8 cellular contexts compared by ENCODE assay signal in the genomic region with DNA sequence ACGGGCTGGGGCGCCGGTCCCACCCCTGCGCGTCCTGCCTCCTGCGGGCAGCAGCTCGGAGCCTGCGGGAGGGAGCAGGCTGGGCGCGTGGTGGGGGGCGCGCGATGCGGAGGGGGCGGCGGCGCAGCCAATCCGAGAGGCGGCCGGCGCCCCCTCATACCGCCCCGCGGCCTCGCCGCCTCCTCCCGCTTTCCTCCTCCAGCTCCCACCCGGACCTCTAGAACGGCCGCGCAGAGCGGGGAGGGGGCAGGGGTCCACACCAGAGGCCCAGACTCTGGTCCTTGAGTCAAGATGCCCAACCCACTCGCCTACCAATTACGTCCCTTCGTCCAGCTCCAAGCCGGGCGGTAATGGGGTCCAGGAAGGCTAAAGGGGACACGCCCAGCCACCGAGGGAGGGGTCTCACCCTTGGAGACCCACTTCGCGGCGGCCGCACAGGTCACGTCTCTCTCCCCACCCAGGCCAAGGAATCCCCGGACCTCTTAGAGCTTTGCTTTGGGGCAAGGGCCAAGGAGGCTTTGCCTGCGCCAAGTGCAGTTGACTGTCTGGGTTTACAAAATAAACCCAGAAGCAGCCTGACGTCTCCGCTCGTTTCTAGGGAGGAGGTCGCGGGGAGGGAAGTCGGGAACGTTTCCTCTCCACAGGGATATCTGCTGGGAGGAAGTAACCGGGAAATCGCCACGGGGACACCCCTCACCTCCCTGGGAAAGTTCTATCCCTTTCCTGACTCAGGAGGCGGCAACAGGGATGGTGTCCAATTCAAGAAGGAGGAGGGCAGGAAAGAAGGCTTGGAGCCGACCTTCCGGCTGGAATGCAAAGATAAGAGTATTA. TPM values are rescaled to one million over a fixed set of nuclear protein-coding genes. Genes with fewer than 3 reads are reported as not detected.
DNase-seq lines count a peak whose midpoint lies in the region; ATAC-seq and TF ChIP-seq lines count a peak whose summit lies in the region.

A gene with protein sequence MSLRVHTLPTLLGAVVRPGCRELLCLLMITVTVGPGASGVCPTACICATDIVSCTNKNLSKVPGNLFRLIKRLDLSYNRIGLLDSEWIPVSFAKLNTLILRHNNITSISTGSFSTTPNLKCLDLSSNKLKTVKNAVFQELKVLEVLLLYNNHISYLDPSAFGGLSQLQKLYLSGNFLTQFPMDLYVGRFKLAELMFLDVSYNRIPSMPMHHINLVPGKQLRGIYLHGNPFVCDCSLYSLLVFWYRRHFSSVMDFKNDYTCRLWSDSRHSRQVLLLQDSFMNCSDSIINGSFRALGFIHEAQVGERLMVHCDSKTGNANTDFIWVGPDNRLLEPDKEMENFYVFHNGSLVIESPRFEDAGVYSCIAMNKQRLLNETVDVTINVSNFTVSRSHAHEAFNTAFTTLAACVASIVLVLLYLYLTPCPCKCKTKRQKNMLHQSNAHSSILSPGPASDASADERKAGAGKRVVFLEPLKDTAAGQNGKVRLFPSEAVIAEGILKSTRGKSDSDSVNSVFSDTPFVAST (minus strand): TSS at position 66 of the 831 bp plus-strand sequence. CDS start 957 bp downstream, outside the sequence.

- no peak for TF ChIP-seq CTCF in epithelial cell of proximal tubule (conservative IDR thresholded peaks at IDR 0.05; ENCODE audit: low read depth, low read length)
- TF ChIP-seq CTCF in mucosa of descending colon (IDR thresholded peaks at IDR 0.05) = no peak

- peak within 1 kb of the TSS in 6 of 11 experiments; percentile 26 to 73 (median 60); a peak in 10 of 22 replicates for H3K27ac ChIP-seq in BLaER1 treated with 17β-estradiol and CSF1 and Interleukin-3, amounts not matched to agents 10 nM and 100 nM

- peak within 1 kb of the TSS; percentile 80 for H3K27ac Mint-ChIP-seq in activated CD8-positive, alpha-beta memory T cell treated with anti-CD3 and anti-CD28 coated beads, Interleukin-2, amount 10 ng/mL, durations not matched to agents 7 days and 5 days
- peak within 1 kb of the TSS; percentile 99 for H3K27ac Mint-ChIP-seq in stimulated activated naive CD8-positive, alpha-beta T cell treated with anti-CD3 and anti-CD28 coated beads, Interleukin-15, Interleukin-2, amounts not matched to agents 100 ng/mL and 50 ng/mL, for 24 hours

- H3K27me3 Mint-ChIP-seq in activated CD8-positive, alpha-beta memory T cell treated with anti-CD3 and anti-CD28 coated beads, Interleukin-2, amount 10 ng/mL, durations not matched to agents 7 days and 5 days = no peaks in the 10 kb centered on the region
- H3K27me3 Mint-ChIP-seq in stimulated activated naive CD8-positive, alpha-beta T cell treated with anti-CD3 and anti-CD28 coated beads, Interleukin-15, Interleukin-2, amounts not matched to agents 100 ng/mL and 50 ng/mL, for 24 hours = no peaks in the 10 kb centered on the region

- H3K4me1 ChIP-seq in BLaER1 treated with 17β-estradiol and CSF1 and Interleukin-3, amounts not matched to agents 10 nM and 100 nM = peaks cover 16 to 44% (median 25%) of the 10 kb centered on the region in 10 experiments
- H3K4me1 ChIP-seq in mucosa of descending colon (ENCODE audit: low read depth) = no peaks in the 10 kb centered on the region

- no peaks in the 10 kb centered on the region for H3K9me3 Mint-ChIP-seq in activated CD8-positive, alpha-beta memory T cell treated with anti-CD3 and anti-CD28 coated beads, Interleukin-2, amount 10 ng/mL, durations not matched to agents 7 days and 5 days (ENCODE audit: low read depth)
- H3K9me3 Mint-ChIP-seq in stimulated activated naive CD8-positive, alpha-beta T cell treated with anti-CD3 and anti-CD28 coated beads, Interleukin-15, Interleukin-2, amounts not matched to agents 100 ng/mL and 50 ng/mL, for 24 hours = no peaks in the 10 kb centered on the region

- H4K20me1 ChIP-seq in BLaER1 treated with 17β-estradiol and CSF1 and Interleukin-3, amounts not matched to agents 10 nM and 100 nM = peaks cover 0 to 4% (median 0%) of the 10 kb centered on the region in 11 experiments; a peak in 1 of 22 replicates

- intact Hi-C loops in mucosa of descending colon (cut with DNase I, micrococcal nuclease) = no loop called here

- peak within 1 kb of the TSS; percentile 14 to 83 (median 71); a peak in 21 of 22 replicates for H3K9ac ChIP-seq in BLaER1 treated with 17β-estradiol and CSF1 and Interleukin-3, amounts not matched to agents 10 nM and 100 nM

- peak within 1 kb of the TSS; percentile 61 to 88 (median 72) for H3K4me3 ChIP-seq in BLaER1 treated with 17β-estradiol and CSF1 and Interleukin-3, amounts not matched to agents 10 nM and 100 nM
- H3K4me3 ChIP-seq in epithelial cell of proximal tubule (ENCODE audit: low read depth, low read length) (peak within 1 kb of the TSS; percentile 68), mucosa of descending colon (peak within 1 kb of the TSS; percentile 29)

- H3K36me3 Mint-ChIP-seq in activated CD8-positive, alpha-beta memory T cell treated with anti-CD3 and anti-CD28 coated beads, Interleukin-2, amount 10 ng/mL, durations not matched to agents 7 days and 5 days = peaks cover 11% of the 10 kb centered on the region
- H3K36me3 Mint-ChIP-seq in stimulated activated naive CD8-positive, alpha-beta T cell treated with anti-CD3 and anti-CD28 coated beads, Interleukin-15, Interleukin-2, amounts not matched to agents 100 ng/mL and 50 ng/mL, for 24 hours (ENCODE audit: low read depth) = peaks cover 46% of the 10 kb centered on the region

- peak within 1 kb of the TSS; percentile 93 to 99 (median 96) for H3K4me2 ChIP-seq in BLaER1 treated with 17β-estradiol and CSF1 and Interleukin-3, amounts not matched to agents 10 nM and 100 nM

- peaks cover 20 to 69% (median 62%) of the 10 kb centered on the region in 11 experiments for H3K27me3 ChIP-seq in BLaER1 treated with 17β-estradiol and CSF1 and Interleukin-3, amounts not matched to agents 10 nM and 100 nM

- no peaks in the 10 kb centered on the region for H3K36me3 ChIP-seq in BLaER1 treated with 17β-estradiol and CSF1 and Interleukin-3, amounts not matched to agents 10 nM and 100 nM
- H3K36me3 ChIP-seq in mucosa of descending colon (ENCODE audit: low read depth) = no peaks in the 10 kb centered on the region

- CTCF ChIA-PET in activated CD8-positive, alpha-beta memory T cell treated with anti-CD3 and anti-CD28 coated beads, Interleukin-2, amount 10 ng/mL, durations not matched to agents 7 days and 5 days (lab: Charles Lee) = interaction anchor here (1.0 to 4.3 kb wide), 16 partner anchors 9 to 328 kb away, joined by 3 to 40 read pairs (median 6); no protein-coding TSS in a partner anchor

- no peaks in the 10 kb centered on the region for H3K9me3 ChIP-seq in BLaER1 treated with 17β-estradiol and CSF1 and Interleukin-3, amounts not matched to agents 10 nM and 100 nM (replicated peaks in 1 of 11)
- no peaks in the 10 kb centered on the region for H3K9me3 ChIP-seq in mucosa of descending colon

- H3K4me1 Mint-ChIP-seq in activated CD8-positive, alpha-beta memory T cell treated with anti-CD3 and anti-CD28 coated beads, Interleukin-2, amount 10 ng/mL, durations not matched to agents 7 days and 5 days = peaks cover 69% of the 10 kb centered on the region
- H3K4me1 Mint-ChIP-seq in stimulated activated naive CD8-positive, alpha-beta T cell treated with anti-CD3 and anti-CD28 coated beads, Interleukin-15, Interleukin-2, amounts not matched to agents 100 ng/mL and 50 ng/mL, for 24 hours (ENCODE audit: low read depth) = peaks cover 84% of the 10 kb centered on the region

- DNase-seq in NCI-H1930 (lab: John Stamatoyannopoulos, UW) (peak; percentile 80 to 89), epithelial cell of proximal tubule (ENCODE audit: low read depth) (no peak), mucosa of descending colon (peak; percentile 45 to 68 (median 59))
- peak; percentile 58 for DNase-seq in activated CD8-positive, alpha-beta memory T cell treated with anti-CD3 and anti-CD28 coated beads, Interleukin-2, amount 10 ng/mL, durations not matched to agents 7 days and 5 days

- ATAC-seq in GM21360 (IDR thresholded peaks at IDR 0.05; ENCODE audit: unreplicated experiment) (peak; percentile 15), mucosa of descending colon (peak; percentile 54), HG02970 (IDR thresholded peaks at IDR 0.05; ENCODE audit: low FRiP score, unreplicated experiment) (no peak)
- peak; percentile 47 for ATAC-seq in activated CD8-positive, alpha-beta memory T cell treated with anti-CD3 and anti-CD28 coated beads, Interleukin-2, amount 10 ng/mL, durations not matched to agents 7 days and 5 days

- H3K4me3 Mint-ChIP-seq in activated CD8-positive, alpha-beta memory T cell treated with anti-CD3 and anti-CD28 coated beads, Interleukin-2, amount 10 ng/mL, durations not matched to agents 7 days and 5 days = peak within 1 kb of the TSS; percentile 87
- peak within 1 kb of the TSS; percentile 96 for H3K4me3 Mint-ChIP-seq in stimulated activated naive CD8-positive, alpha-beta T cell treated with anti-CD3 and anti-CD28 coated beads, Interleukin-15, Interleukin-2, amounts not matched to agents 100 ng/mL and 50 ng/mL, for 24 hours

RNA-seq across cellular contexts. Expression of the gene that starts here (rescaled TPM):
- 10 to 100 TPM; 11.6 to 14.2 TPM for total RNA-seq in activated CD8-positive, alpha-beta memory T cell treated with anti-CD3 and anti-CD28 coated beads, Interleukin-2, amount 10 ng/mL, durations not matched to agents 7 days and 5 days
- total RNA-seq in epithelial cell of proximal tubule (93.3 and 224 TPM in 2 replicates), mucosa of descending colon (10 to 100 TPM in 1 of 3 donors, 1 to 10 TPM in 2; 3.5 to 39.3 (median 4.8) TPM)
